ENCODE assay signal across 10 cellular contexts in genomic region chr9:84266087-84266561, GRCh38.
DNase-seq lines count a peak whose midpoint lies in the region; ATAC-seq, FAIRE-seq and TF ChIP-seq lines count a peak whose summit lies in the region.
"Had no signal": no experiment of that assay in that cellular context is flagged by ENCODE, and none has a peak within 500 bp of the region (broad histone marks: within the 10 kb centered on the region; RNA-seq: fewer than 3 reads in every experiment).

No MANE protein-coding gene starts in this region.

- in situ Hi-C loops in HepG2 (cut with HindIII; ENCODE audit: extremely low pct_ligation_motif_present, low pct_unique_long_range_greater_than_20kb): no loop called here

- TF ChIP-seq CTCF in HepG2 (CRISPR knock-in tag; IDR thresholded peaks at IDR 0.05): no peak
- no peak for TF ChIP-seq CTCF in right lobe of liver (IDR thresholded peaks at IDR 0.05)
- no peak for TF ChIP-seq CTCF in bronchial epithelial cell (IDR thresholded peaks at IDR 0.05; ENCODE audit: insufficient read depth, low read length, severe bottlenecking)

- H3K4me1 ChIP-seq in HepG2 (ENCODE audit: insufficient read depth, low read length): no peaks in the 10 kb centered on the region
- no peaks in the 10 kb centered on the region for H3K4me1 ChIP-seq in right lobe of liver
- H3K4me1 ChIP-seq in SJCRH30: no peaks in the 10 kb centered on the region

- TF ChIP-seq EP300 in HepG2 (IDR thresholded peaks at IDR 0.05; ENCODE audit: low read depth in 2 of 2, low read length in 2 of 2): no peak
- no peak for TF ChIP-seq EP300 in HepG2 (CRISPR knock-in tag; IDR thresholded peaks at IDR 0.05; ENCODE audit: borderline replicate concordance)

- H3K4me2 ChIP-seq in HepG2 (ENCODE audit: low read depth, low read length): no peak overlapping the region

- H3K27ac ChIP-seq in HepG2 (ENCODE audit: extremely low read length, insufficient read depth, low read length) (no peak overlapping the region), right lobe of liver (no peak overlapping the region), SJCRH30 (no peak overlapping the region)

- POLR2A ChIA-PET in HepG2 (lab: Yijun Ruan, JAX): no interaction called here

- peak overlapping the region; percentile 28 for H3K4me3 Mint-ChIP-seq in stimulated activated naive CD8-positive, alpha-beta T cell treated with anti-CD3 and anti-CD28 coated beads, Interleukin-15, Interleukin-2, amounts not matched to agents 100 ng/mL and 50 ng/mL, for 24 hours
- no peak overlapping the region for H3K4me3 Mint-ChIP-seq in immature natural killer cell
- H3K4me3 Mint-ChIP-seq: CD8-positive, alpha-beta T cell had no signal

- TF ChIP-seq POLR2A in HepG2 (IDR thresholded peaks at IDR 0.05; ENCODE audit: insufficient read depth in 1 of 2, low read depth in 2 of 2, low read length in 2 of 2) (no peak), right lobe of liver (IDR thresholded peaks at IDR 0.05) (no peak)

- H4K20me1 ChIP-seq in HepG2 (ENCODE audit: insufficient read depth, low read length): no peaks in the 10 kb centered on the region

- intact Hi-C loops in HepG2 (cut with micrococcal nuclease; ENCODE audit: unreplicated experiment) (loop anchor here (10.0 kb wide), 1 partner anchor 91 kb away; no protein-coding TSS in a partner anchor), right lobe of liver (cut with DNase I) (loop anchor here in 1 of 2 donors (10.0 kb wide), 1 partner anchor 331 kb away; no protein-coding TSS in a partner anchor)

- CTCF ChIA-PET in HepG2 (lab: Yijun Ruan, JAX; ENCODE audit: low intra/inter-chr PET ratio, low total read pairs): no interaction called here

- no peaks in the 10 kb centered on the region for H3K79me2 ChIP-seq in HepG2 (ENCODE audit: insufficient read depth, low read length)

- WGBS in HepG2 (ENCODE audit: low lambda C conversion rate): 14% methylated on average over 5 of the region's 5 CpGs
- WGBS in right lobe of liver (ENCODE audit: insufficient coverage, low coverage, low lambda C conversion rate, missing lambda C conversion rate): 22% methylated on average over 5 of the region's 5 CpGs

- H2AFZ ChIP-seq in HepG2 (ENCODE audit: low read length): no peak overlapping the region

- H3K9me3 Mint-ChIP-seq in stimulated activated naive CD8-positive, alpha-beta T cell treated with anti-CD3 and anti-CD28 coated beads, Interleukin-15, Interleukin-2, amounts not matched to agents 100 ng/mL and 50 ng/mL, for 24 hours: no peaks in the 10 kb centered on the region
- H3K9me3 Mint-ChIP-seq in immature natural killer cell: no peaks in the 10 kb centered on the region
- H3K9me3 Mint-ChIP-seq: CD8-positive, alpha-beta T cell had no signal

- no peak for FAIRE-seq in HepG2 (lab: Jason Lieb, UNC)
- no peak for FAIRE-seq in bronchial epithelial cell (lab: Jason Lieb, UNC)

- H3K4me1 Mint-ChIP-seq in stimulated activated naive CD8-positive, alpha-beta T cell treated with anti-CD3 and anti-CD28 coated beads, Interleukin-15, Interleukin-2, amounts not matched to agents 100 ng/mL and 50 ng/mL, for 24 hours (ENCODE audit: low read depth): peaks cover 18% of the 10 kb centered on the region
- peaks cover 3 to 7% of the 10 kb centered on the region in 2 donors for H3K4me1 Mint-ChIP-seq in immature natural killer cell

- ATAC-seq in HepG2: peak; percentile 77
- ATAC-seq in right lobe of liver: no peak
- ATAC-seq: CD8-positive, alpha-beta T cell had no signal

- H3K36me3 Mint-ChIP-seq in stimulated activated naive CD8-positive, alpha-beta T cell treated with anti-CD3 and anti-CD28 coated beads, Interleukin-15, Interleukin-2, amounts not matched to agents 100 ng/mL and 50 ng/mL, for 24 hours (ENCODE audit: low read depth): no peaks in the 10 kb centered on the region
- no peaks in the 10 kb centered on the region for H3K36me3 Mint-ChIP-seq in immature natural killer cell
- H3K36me3 Mint-ChIP-seq: CD8-positive, alpha-beta T cell had no signal

- no TSS peak for BruUV-seq in HepG2 (replicated peaks; lab: Mats Ljungman, UMichigan)

- DNase-seq in HepG2 (ENCODE audit: low spot score): peak; percentile 16
- DNase-seq in right lobe of liver: no peak
- DNase-seq in NCI-H1436 treated with DMSO at 0.1 percent for 48 hours (lab: John Stamatoyannopoulos, UW): peak; percentile 78
- peak; percentile 40 for DNase-seq in bronchial epithelial cell (ENCODE audit: low read depth)
- no peak for DNase-seq in immature natural killer cell
- DNase-seq in cerebellum (ENCODE audit: low spot score): no peak
- DNase-seq in SJCRH30: no peak
- DNase-seq: CD8-positive, alpha-beta T cell; SHP77 treated with DMSO at 0.1 percent for 48 hours had no signal

- H3K9me3 ChIP-seq in HepG2 (ENCODE audit: low read length) (no peaks in the 10 kb centered on the region), right lobe of liver (no peaks in the 10 kb centered on the region), SJCRH30 (replicated peaks) (no peaks in the 10 kb centered on the region)

- TF ChIP-seq RAD21 in HepG2 (CRISPR knock-in tag; IDR thresholded peaks at IDR 0.05): no peak

- H3K27ac Mint-ChIP-seq in stimulated activated naive CD8-positive, alpha-beta T cell treated with anti-CD3 and anti-CD28 coated beads, Interleukin-15, Interleukin-2, amounts not matched to agents 100 ng/mL and 50 ng/mL, for 24 hours: peak overlapping the region; percentile 17
- H3K27ac Mint-ChIP-seq in immature natural killer cell: peak overlapping the region in 1 of 6 donors; percentile 38
- H3K27ac Mint-ChIP-seq: CD8-positive, alpha-beta T cell had no signal

- H3K36me3 ChIP-seq in HepG2 (replicated peaks in 1 of 2; ENCODE audit: control insufficient read depth in 1 of 2, insufficient read depth in 2 of 2, low read length in 2 of 2): no peaks in the 10 kb centered on the region
- no peaks in the 10 kb centered on the region for H3K36me3 ChIP-seq in right lobe of liver
- H3K36me3 ChIP-seq in bronchial epithelial cell (ENCODE audit: control insufficient read depth, insufficient read depth, low read length): no peaks in the 10 kb centered on the region
- H3K36me3 ChIP-seq in SJCRH30: no peaks in the 10 kb centered on the region

- no peak overlapping the region for H3K9ac ChIP-seq in HepG2 (ENCODE audit: insufficient read depth, low read depth, low read length)

- H3K4me3 ChIP-seq in HepG2 (replicated peaks in 1 of 3; ENCODE audit: insufficient read depth in 1 of 3, low read depth in 2 of 3, low read length in 3 of 3) (no peak overlapping the region), right lobe of liver (no peak overlapping the region), bronchial epithelial cell (ENCODE audit: low read depth, low read length) (no peak overlapping the region), SJCRH30 (no peak overlapping the region)

- H3K27me3 ChIP-seq in HepG2 (ENCODE audit: control insufficient read depth in 1 of 2, insufficient read depth in 2 of 2, low read length in 2 of 2): peaks cover 0 to 20% of the 10 kb centered on the region in 2 experiments; a peak in 4 of 5 replicates
- no peaks in the 10 kb centered on the region for H3K27me3 ChIP-seq in right lobe of liver
- H3K27me3 ChIP-seq in bronchial epithelial cell (ENCODE audit: control insufficient read depth, insufficient read depth, low read length): peaks cover 1% of the 10 kb centered on the region
- no peaks in the 10 kb centered on the region for H3K27me3 ChIP-seq in SJCRH30

- peaks cover 10% of the 10 kb centered on the region for H3K27me3 Mint-ChIP-seq in stimulated activated naive CD8-positive, alpha-beta T cell treated with anti-CD3 and anti-CD28 coated beads, Interleukin-15, Interleukin-2, amounts not matched to agents 100 ng/mL and 50 ng/mL, for 24 hours
- peaks cover 0 to 6% (median 4%) of the 10 kb centered on the region in 3 donors for H3K27me3 Mint-ChIP-seq in immature natural killer cell (ENCODE audit: low read depth in 3 of 3)

TF ChIP-seq in HepG2, 621 proteins besides CTCF, POLR2A, EP300 and RAD21:
- TF ChIP-seq ZC3H13 (CRISPR knock-in tag; IDR thresholded peaks at IDR 0.05): no peak
- TF ChIP-seq ZNF550 (CRISPR knock-in tag; IDR thresholded peaks at IDR 0.05; ENCODE audit: borderline replicate concordance): no peak
- TF ChIP-seq ZNF761 (CRISPR knock-in tag; conservative IDR thresholded peaks at IDR 0.05): no peak
- no peak for TF ChIP-seq ZNF562 (CRISPR knock-in tag; IDR thresholded peaks at IDR 0.05; ENCODE audit: borderline replicate concordance)
- TF ChIP-seq, protein P1, sequence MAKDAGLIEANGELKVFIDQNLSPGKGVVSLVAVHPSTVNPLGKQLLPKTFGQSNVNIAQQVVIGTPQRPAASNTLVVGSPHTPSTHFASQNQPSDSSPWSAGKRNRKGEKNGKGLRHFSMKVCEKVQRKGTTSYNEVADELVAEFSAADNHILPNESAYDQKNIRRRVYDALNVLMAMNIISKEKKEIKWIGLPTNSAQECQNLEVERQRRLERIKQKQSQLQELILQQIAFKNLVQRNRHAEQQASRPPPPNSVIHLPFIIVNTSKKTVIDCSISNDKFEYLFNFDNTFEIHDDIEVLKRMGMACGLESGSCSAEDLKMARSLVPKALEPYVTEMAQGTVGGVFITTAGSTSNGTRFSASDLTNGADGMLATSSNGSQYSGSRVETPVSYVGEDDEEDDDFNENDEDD (CRISPR knock-in tag; IDR thresholded peaks at IDR 0.05; ENCODE audit: borderline replicate concordance): no peak
- TF ChIP-seq RBAK (CRISPR knock-in tag; IDR thresholded peaks at IDR 0.05): no peak
- no peak for TF ChIP-seq MTA1 (CRISPR knock-in tag; IDR thresholded peaks at IDR 0.05; ENCODE audit: borderline replicate concordance)
- TF ChIP-seq BATF2 (CRISPR knock-in tag; IDR thresholded peaks at IDR 0.05): no peak
- peak; percentile 55; the same call in 1 of the 2 replicates for TF ChIP-seq RFX1 (IDR thresholded peaks at IDR 0.05)

Comparison
In these comparisons a context has a peak if more than half of its experiments do, and no peak if none do; other contexts are left out.
1. DNase-seq: peak in HepG2 (single experiment), NCI-H1436 treated with DMSO at 0.1 percent for 48 hours (single experiment) and bronchial epithelial cell (single experiment); none in right lobe of liver (0 of 3), immature natural killer cell (0 of 3), cerebellum (single experiment) and SJCRH30 (0 of 2).